In genomic region chr4:82382756-82383155, GRCh38 we compare ENCODE assay signal across 26 cellular contexts.
"Had no signal": no experiment of that assay in that cellular context is flagged by ENCODE, and none has a peak within 500 bp of the region (broad histone marks: within the 10 kb centered on the region; RNA-seq: fewer than 3 reads in every experiment).

No MANE protein-coding gene starts in this region.

- H3K4me2 ChIP-seq: smooth muscle cell had no signal

- H3K27me3 Mint-ChIP-seq: dendritic cell treated with granulocyte-macrophage colony-stimulating factor and Interleukin-4, amounts not matched to agents 40 ng/mL and 50 ng/mL, for 4 days; type B pancreatic cell had no signal

- H3K9me3 Mint-ChIP-seq: natural killer cell treated with Interleukin-12 subunit alpha and Interleukin-12 subunit beta and Interleukin-15 and Interleukin-18, amount 100 ng/mL, for 72 hours had no signal

- H3K27ac Mint-ChIP-seq: dendritic cell treated with granulocyte-macrophage colony-stimulating factor and Interleukin-4, amounts not matched to agents 40 ng/mL and 50 ng/mL, for 4 days; endodermal cell; natural killer cell treated with Interleukin-12 subunit alpha and Interleukin-12 subunit beta and Interleukin-15 and Interleukin-18, amount 100 ng/mL, for 72 hours; type B pancreatic cell had no signal

- H3K4me1 Mint-ChIP-seq: endodermal cell had no signal

- H3K4me1 ChIP-seq: colonic mucosa, lower lobe of right lung, pancreas, stomach, tibial artery had no signal

- H3K9me3 ChIP-seq: colonic mucosa, lower lobe of right lung, neutrophil, pancreas, stomach, tibial artery had no signal

- H3K36me3 ChIP-seq: colonic mucosa, esophagus squamous epithelium, lower lobe of right lung, neutrophil, pancreas had no signal

- H3K4me3 ChIP-seq: colonic mucosa, esophagus squamous epithelium, lower lobe of right lung, pancreas, smooth muscle cell, stomach, tibial artery had no signal

- H3K27me3 ChIP-seq: colonic mucosa, esophagus squamous epithelium, neutrophil, pancreas, stomach, tibial artery had no signal

- ATAC-seq: left colon; left ventricle myocardium superior; lower lobe of right lung; natural killer cell treated with Interleukin-12 subunit alpha and Interleukin-12 subunit beta and Interleukin-15 and Interleukin-18, amount 100 ng/mL, for 72 hours; pancreas; sciatic nerve had no signal

- H3K4me3 Mint-ChIP-seq: dendritic cell treated with granulocyte-macrophage colony-stimulating factor and Interleukin-4, amounts not matched to agents 40 ng/mL and 50 ng/mL, for 4 days; endodermal cell; natural killer cell treated with Interleukin-12 subunit alpha and Interleukin-12 subunit beta and Interleukin-15 and Interleukin-18, amount 100 ng/mL, for 72 hours; neural crest cell; type B pancreatic cell had no signal

- DNase-seq: colonic mucosa; effector CD8-positive, alpha-beta T cell; endodermal cell; esophagus squamous epithelium; foreskin melanocyte; hypothalamus; left colon; left ventricle myocardium superior; lower lobe of right lung; pancreas; retina; stimulated activated CD4-positive, alpha-beta T cell treated with anti-CD3 and anti-CD28 coated beads, Interleukin-12 subunit alpha, Interleukin-12 subunit beta, amount 100 ng/mL, for 4 hours; stimulated activated CD4-positive, alpha-beta T cell treated with anti-CD3 and anti-CD28 coated beads, Interleukin-1b, Interleukin-23, amount 100 ng/mL, for 48 hours; stimulated activated CD4-positive, alpha-beta T cell treated with anti-CD3 and anti-CD28 coated beads, Interleukin-4, amount 100 ng/mL, for 1 hour; stimulated activated CD8-positive, alpha-beta memory T cell treated with anti-CD3 and anti-CD28 coated beads, Interleukin-4, amount 100 ng/mL, for 48 hours; stimulated activated naive CD4-positive, alpha-beta T cell treated with Interleukin-2 at 50 U/mL for 16 hours; stomach; tibial artery had no signal

- H3K27ac ChIP-seq: colonic mucosa, epithelial cell of prostate, esophagus squamous epithelium, lower lobe of right lung, neutrophil, pancreas, stomach, tibial artery had no signal

- FAIRE-seq: pancreas had no signal
